ENCODE assay signal across 9 cellular contexts in genomic region chr10:130686680-130687300, GRCh38.
A peak's percentile ranks its signal among the peaks of the same experiment; 100 is the strongest.
DNase-seq lines count a peak whose midpoint lies in the region; ATAC-seq, FAIRE-seq and TF ChIP-seq lines count a peak whose summit lies in the region.
"Had no signal": no experiment of that assay in that cellular context is flagged by ENCODE, and none has a peak within 500 bp of the region (broad histone marks: within the 10 kb centered on the region; RNA-seq: fewer than 3 reads in every experiment).

No MANE protein-coding gene starts in this region.

- H3K9me3 Mint-ChIP-seq in activated naive CD8-positive, alpha-beta T cell treated with anti-CD3 and anti-CD28 coated beads, Interleukin-2, amount 50 U/mL, for 24 hours, result peaks cover 9% of the 10 kb centered on the region

- H3K27ac ChIP-seq in pancreas, result no peak overlapping the region
- no peak overlapping the region for H3K27ac ChIP-seq in tibial nerve

- no peak for TF ChIP-seq POLR2A in tibial nerve (IDR thresholded peaks at IDR 0.05)

- TF ChIP-seq CTCF in bronchial epithelial cell (IDR thresholded peaks at IDR 0.05; ENCODE audit: insufficient read depth, low read length, severe bottlenecking) (no peak), pancreas (IDR thresholded peaks at IDR 0.05) (peak in 3 of 4 donors; percentile 26 to 41 (median 28)), tibial nerve (IDR thresholded peaks at IDR 0.05) (no peak)

- no peak overlapping the region for H3K27ac Mint-ChIP-seq in activated naive CD8-positive, alpha-beta T cell treated with anti-CD3 and anti-CD28 coated beads, Interleukin-2, amount 50 U/mL, for 24 hours

- peak in 3 of 4 donors; percentile 83 to 92 (median 87) for ATAC-seq in pancreas
- no peak for ATAC-seq in activated naive CD8-positive, alpha-beta T cell treated with anti-CD3 and anti-CD28 coated beads, Interleukin-2, amount 50 U/mL, for 24 hours
- no peak for ATAC-seq in HG02759 (IDR thresholded peaks at IDR 0.05; ENCODE audit: unreplicated experiment)

- TF ChIP-seq EP300 in tibial nerve (IDR thresholded peaks at IDR 0.05), result no peak

- H3K27me3 Mint-ChIP-seq in activated naive CD8-positive, alpha-beta T cell treated with anti-CD3 and anti-CD28 coated beads, Interleukin-2, amount 50 U/mL, for 24 hours, result no peaks in the 10 kb centered on the region

- H3K4me1 ChIP-seq in pancreas, result no peaks in the 10 kb centered on the region
- no peaks in the 10 kb centered on the region for H3K4me1 ChIP-seq in tibial nerve

- H3K36me3 ChIP-seq in H7 (replicated peaks; ENCODE audit: control insufficient read depth, insufficient read depth, low read length) (no peaks in the 10 kb centered on the region), bronchial epithelial cell (ENCODE audit: control insufficient read depth, insufficient read depth, low read length) (no peaks in the 10 kb centered on the region), pancreas (no peaks in the 10 kb centered on the region), tibial nerve (no peaks in the 10 kb centered on the region)

- H3K36me3 Mint-ChIP-seq in activated naive CD8-positive, alpha-beta T cell treated with anti-CD3 and anti-CD28 coated beads, Interleukin-2, amount 50 U/mL, for 24 hours (ENCODE audit: low read depth), result no peaks in the 10 kb centered on the region

- H3K4me3 Mint-ChIP-seq in activated naive CD8-positive, alpha-beta T cell treated with anti-CD3 and anti-CD28 coated beads, Interleukin-2, amount 50 U/mL, for 24 hours, result no peak overlapping the region

- 9 to 15% methylated on average over 6 of the region's 6 CpGs for WGBS in pancreas, 2 donors
- 23 to 30% methylated on average over 6 of the region's 6 CpGs for WGBS in tibial nerve, 2 donors

- no peaks in the 10 kb centered on the region for H3K27me3 ChIP-seq in H7 (ENCODE audit: control insufficient read depth, insufficient read depth, low read length)
- no peaks in the 10 kb centered on the region for H3K27me3 ChIP-seq in bronchial epithelial cell (ENCODE audit: control insufficient read depth, insufficient read depth, low read length)
- H3K27me3 ChIP-seq in pancreas, result peaks cover 0 to 5% (median 0%) of the 10 kb centered on the region in 4 donors
- H3K27me3 ChIP-seq in tibial nerve, result no peaks in the 10 kb centered on the region

- no peak for FAIRE-seq in bronchial epithelial cell (lab: Jason Lieb, UNC)
- FAIRE-seq in pancreas (lab: Jason Lieb, UNC), result no peak
- FAIRE-seq: GM19239 had no signal

- intact Hi-C loops in pancreas (cut with DNase I), result no loop called here

- peak; percentile 77 for DNase-seq in H7
- peak; percentile 21 for DNase-seq in NCI-H2196 (lab: John Stamatoyannopoulos, UW; ENCODE audit: unreplicated experiment)
- DNase-seq in bronchial epithelial cell (ENCODE audit: low read depth), result peak; percentile 1
- DNase-seq in pancreas, result peak in 2 of 6 donors; percentile 18 to 59
- no peak for DNase-seq in activated naive CD8-positive, alpha-beta T cell treated with anti-CD3 and anti-CD28 coated beads, Interleukin-2, amount 50 U/mL, for 24 hours
- no peak for DNase-seq in tibial nerve (ENCODE audit: low spot score in 2 of 2)
- DNase-seq: foreskin melanocyte had no signal

- H3K4me3 ChIP-seq in H7 (ENCODE audit: insufficient read depth, low read depth, low read length) (no peak overlapping the region), bronchial epithelial cell (ENCODE audit: low read depth, low read length) (no peak overlapping the region), pancreas (no peak overlapping the region), tibial nerve (no peak overlapping the region)

- H3K4me1 Mint-ChIP-seq in activated naive CD8-positive, alpha-beta T cell treated with anti-CD3 and anti-CD28 coated beads, Interleukin-2, amount 50 U/mL, for 24 hours, result no peaks in the 10 kb centered on the region

- H3K9me3 ChIP-seq in pancreas (no peaks in the 10 kb centered on the region), tibial nerve (peaks cover 0 to 13% (median 0%) of the 10 kb centered on the region in 4 donors)

Comparison
In these comparisons a context has a peak if more than half of its experiments do, and no peak if none do; other contexts are left out.
1. DNase-seq: peak in H7 (single experiment), NCI-H2196 (single experiment) and bronchial epithelial cell (single experiment); none in activated naive CD8-positive, alpha-beta T cell treated with anti-CD3 and anti-CD28 coated beads, Interleukin-2, amount 50 U/mL, for 24 hours (single experiment) and tibial nerve (0 of 2).
2. CTCF ChIP-seq: peak in pancreas (3 of 4); none in bronchial epithelial cell (single experiment) and tibial nerve (0 of 5).
3. ATAC-seq: peak in pancreas (3 of 4); none in activated naive CD8-positive, alpha-beta T cell treated with anti-CD3 and anti-CD28 coated beads, Interleukin-2, amount 50 U/mL, for 24 hours (single experiment) and HG02759 (single experiment).